In the genomic region with DNA sequence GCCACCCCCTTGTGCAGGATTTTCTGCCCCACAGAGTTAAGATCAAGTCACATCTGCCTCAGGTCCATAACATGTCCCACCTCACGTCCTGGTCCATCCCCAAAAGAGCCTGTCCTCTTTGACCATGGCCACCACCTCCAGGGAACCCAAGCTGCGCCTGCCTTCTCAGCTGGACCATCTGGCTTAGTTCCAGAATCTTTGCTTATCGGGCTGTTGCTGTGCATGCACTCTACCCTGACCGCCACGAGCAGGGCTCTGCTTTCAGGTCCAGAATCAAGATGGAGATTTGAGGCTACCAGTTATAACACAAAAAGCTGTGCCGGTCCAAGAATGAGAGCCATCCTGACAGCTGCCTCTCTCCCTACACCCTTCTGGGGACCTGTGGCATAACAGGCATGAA, we compare ENCODE assay signal across 19 cellular contexts.
A peak's percentile ranks its signal among the peaks of the same experiment; 100 is the strongest.
DNase-seq lines count a peak whose midpoint lies in the region; ATAC-seq, FAIRE-seq and TF ChIP-seq lines count a peak whose summit lies in the region.
"Had no signal": no experiment of that assay in that cellular context is flagged by ENCODE, and none has a peak within 500 bp of the region (broad histone marks: within the 10 kb centered on the region; RNA-seq: fewer than 3 reads in every experiment).

No MANE protein-coding gene starts in this region.

- peak overlapping the region; percentile 38 for H3K27ac Mint-ChIP-seq in activated CD4-positive, alpha-beta T cell treated with anti-CD3 and anti-CD28 coated beads, Interleukin-2, amount 10 ng/mL, durations not matched to agents 7 days and 5 days
- no peak overlapping the region for H3K27ac Mint-ChIP-seq in activated CD4-positive, alpha-beta T cell treated with anti-CD3 and anti-CD28 coated beads, Interleukin-2, amount 10 ng/mL, durations not matched to agents 24 days and 14 days
- peak overlapping the region; percentile 28 for H3K27ac Mint-ChIP-seq in stimulated activated memory B cell treated with anti-CD40 and anti-IgM and Interleukin-4, amounts not matched to agents 10 μg/mL and 1 μg/mL and 100 μg/mL, for 72 hours
- H3K27ac Mint-ChIP-seq: B cell had no signal

- H3K27me3 Mint-ChIP-seq in activated CD4-positive, alpha-beta T cell treated with anti-CD3 and anti-CD28 coated beads, Interleukin-2, amount 10 ng/mL, durations not matched to agents 7 days and 5 days, result peaks cover 20% of the 10 kb centered on the region
- peaks cover 18% of the 10 kb centered on the region for H3K27me3 Mint-ChIP-seq in activated CD4-positive, alpha-beta T cell treated with anti-CD3 and anti-CD28 coated beads, Interleukin-2, amount 10 ng/mL, durations not matched to agents 24 days and 14 days
- no peaks in the 10 kb centered on the region for H3K27me3 Mint-ChIP-seq in stimulated activated memory B cell treated with anti-CD40 and anti-IgM and Interleukin-4, amounts not matched to agents 10 μg/mL and 1 μg/mL and 100 μg/mL, for 72 hours
- H3K27me3 Mint-ChIP-seq in activated T-cell treated with anti-CD3 and anti-CD28 coated beads, Interleukin-2, amount 50 U/mL, for 4 hours (ENCODE audit: low read depth), result peaks cover 1% of the 10 kb centered on the region

- peak; percentile 82 for FAIRE-seq in bronchial epithelial cell (lab: Jason Lieb, UNC)
- FAIRE-seq: A549, D721Med, H54 had no signal

- H3K4me3 Mint-ChIP-seq in activated CD4-positive, alpha-beta T cell treated with anti-CD3 and anti-CD28 coated beads, Interleukin-2, amount 10 ng/mL, durations not matched to agents 7 days and 5 days, result no peak overlapping the region
- no peak overlapping the region for H3K4me3 Mint-ChIP-seq in activated CD4-positive, alpha-beta T cell treated with anti-CD3 and anti-CD28 coated beads, Interleukin-2, amount 10 ng/mL, durations not matched to agents 24 days and 14 days
- H3K4me3 Mint-ChIP-seq in stimulated activated memory B cell treated with anti-CD40 and anti-IgM and Interleukin-4, amounts not matched to agents 10 μg/mL and 1 μg/mL and 100 μg/mL, for 72 hours, result no peak overlapping the region
- no peak overlapping the region for H3K4me3 Mint-ChIP-seq in activated T-cell treated with anti-CD3 and anti-CD28 coated beads, Interleukin-2, amount 50 U/mL, for 4 hours
- H3K4me3 Mint-ChIP-seq: B cell had no signal

- no peaks in the 10 kb centered on the region for H3K9me3 Mint-ChIP-seq in activated CD4-positive, alpha-beta T cell treated with anti-CD3 and anti-CD28 coated beads, Interleukin-2, amount 10 ng/mL, durations not matched to agents 7 days and 5 days
- H3K9me3 Mint-ChIP-seq in activated CD4-positive, alpha-beta T cell treated with anti-CD3 and anti-CD28 coated beads, Interleukin-2, amount 10 ng/mL, durations not matched to agents 24 days and 14 days, result peaks cover 5% of the 10 kb centered on the region
- H3K9me3 Mint-ChIP-seq in stimulated activated memory B cell treated with anti-CD40 and anti-IgM and Interleukin-4, amounts not matched to agents 10 μg/mL and 1 μg/mL and 100 μg/mL, for 72 hours, result peaks cover 3% of the 10 kb centered on the region
- peaks cover 8% of the 10 kb centered on the region for H3K9me3 Mint-ChIP-seq in activated T-cell treated with anti-CD3 and anti-CD28 coated beads, Interleukin-2, amount 50 U/mL, for 4 hours

- CTCF ChIA-PET in activated CD4-positive, alpha-beta T cell treated with anti-CD3 and anti-CD28 coated beads, Interleukin-2, amount 10 ng/mL, durations not matched to agents 7 days and 5 days (lab: Charles Lee), result interaction anchor here (0.8 to 3.7 kb wide), 3 partner anchors 11 to 23 kb away, joined by 3 to 11 read pairs (median 4); no protein-coding TSS in a partner anchor

- POLR2A ChIA-PET in activated CD4-positive, alpha-beta T cell treated with anti-CD3 and anti-CD28 coated beads, Interleukin-2, amount 10 ng/mL, durations not matched to agents 7 days and 5 days (lab: Charles Lee), result interaction anchor here (0.6 kb wide), 1 partner anchor 1966 kb away, joined by 3 read pairs; no protein-coding TSS in a partner anchor

- no peak for ATAC-seq in stimulated activated memory B cell treated with anti-CD40 and anti-IgM and Interleukin-4, amounts not matched to agents 10 μg/mL and 1 μg/mL and 100 μg/mL, for 72 hours
- ATAC-seq in activated T-cell treated with anti-CD3 and anti-CD28 coated beads, Interleukin-2, amount 50 U/mL, for 4 hours, result no peak
- ATAC-seq: A549 had no signal

- no peaks in the 10 kb centered on the region for H3K36me3 ChIP-seq in bronchial epithelial cell (ENCODE audit: control insufficient read depth, insufficient read depth, low read length)

- H3K27me3 ChIP-seq in bronchial epithelial cell (ENCODE audit: control insufficient read depth, insufficient read depth, low read length), result peaks cover 2% of the 10 kb centered on the region

- no peak for TF ChIP-seq CTCF in bronchial epithelial cell (IDR thresholded peaks at IDR 0.05; ENCODE audit: insufficient read depth, low read length, severe bottlenecking)

- H3K36me3 Mint-ChIP-seq in activated CD4-positive, alpha-beta T cell treated with anti-CD3 and anti-CD28 coated beads, Interleukin-2, amount 10 ng/mL, durations not matched to agents 7 days and 5 days (ENCODE audit: low read depth), result no peaks in the 10 kb centered on the region
- H3K36me3 Mint-ChIP-seq in activated CD4-positive, alpha-beta T cell treated with anti-CD3 and anti-CD28 coated beads, Interleukin-2, amount 10 ng/mL, durations not matched to agents 24 days and 14 days (ENCODE audit: low read depth), result no peaks in the 10 kb centered on the region
- H3K36me3 Mint-ChIP-seq in stimulated activated memory B cell treated with anti-CD40 and anti-IgM and Interleukin-4, amounts not matched to agents 10 μg/mL and 1 μg/mL and 100 μg/mL, for 72 hours, result no peaks in the 10 kb centered on the region
- H3K36me3 Mint-ChIP-seq in activated T-cell treated with anti-CD3 and anti-CD28 coated beads, Interleukin-2, amount 50 U/mL, for 4 hours (ENCODE audit: insufficient read depth), result no peaks in the 10 kb centered on the region

- H3K4me1 Mint-ChIP-seq in activated CD4-positive, alpha-beta T cell treated with anti-CD3 and anti-CD28 coated beads, Interleukin-2, amount 10 ng/mL, durations not matched to agents 7 days and 5 days, result peaks cover 4% of the 10 kb centered on the region
- H3K4me1 Mint-ChIP-seq in activated CD4-positive, alpha-beta T cell treated with anti-CD3 and anti-CD28 coated beads, Interleukin-2, amount 10 ng/mL, durations not matched to agents 24 days and 14 days, result no peaks in the 10 kb centered on the region
- peaks cover 27% of the 10 kb centered on the region for H3K4me1 Mint-ChIP-seq in stimulated activated memory B cell treated with anti-CD40 and anti-IgM and Interleukin-4, amounts not matched to agents 10 μg/mL and 1 μg/mL and 100 μg/mL, for 72 hours
- H3K4me1 Mint-ChIP-seq in activated T-cell treated with anti-CD3 and anti-CD28 coated beads, Interleukin-2, amount 50 U/mL, for 4 hours (ENCODE audit: low read depth), result peaks cover 3% of the 10 kb centered on the region

- intact Hi-C loops in activated CD4-positive, alpha-beta T cell treated with anti-CD3 and anti-CD28 coated beads, Interleukin-2, amount 10 ng/mL, durations not matched to agents 24 days and 14 days (cut with micrococcal nuclease), result no loop called here

- DNase-seq in activated CD4-positive, alpha-beta T cell treated with anti-CD3 and anti-CD28 coated beads, Interleukin-2, amount 10 ng/mL, durations not matched to agents 7 days and 5 days, result no peak
- DNase-seq in activated CD4-positive, alpha-beta T cell treated with anti-CD3 and anti-CD28 coated beads, Interleukin-2, amount 10 ng/mL, durations not matched to agents 24 days and 14 days, result no peak
- DNase-seq in OCI-M1 (lab: John Stamatoyannopoulos, UW) (peak; percentile 8), bronchial epithelial cell (ENCODE audit: low read depth) (no peak)
- DNase-seq in activated T-cell treated with anti-CD3 and anti-CD28 coated beads, Interleukin-2, amount 50 U/mL, for 4 hours, result no peak
- no peak for DNase-seq in activated naive CD4-positive, alpha-beta T cell treated with anti-CD3 and anti-CD28 coated beads, Interleukin-2, amount 50 U/mL, for 16 hours
- DNase-seq: DMS79, MM.1S, NCI-H1048, NCI-H1417 treated with DMSO at 0.1 percent for 48 hours, NCI-H1930, NCI-H69, SIG-M5, SK-N-SH had no signal

- H3K4me3 ChIP-seq in bronchial epithelial cell (ENCODE audit: low read depth, low read length), result no peak overlapping the region
- H3K4me3 ChIP-seq: A549 had no signal
